7 cellular contexts compared by ENCODE assay signal in the genomic region with DNA sequence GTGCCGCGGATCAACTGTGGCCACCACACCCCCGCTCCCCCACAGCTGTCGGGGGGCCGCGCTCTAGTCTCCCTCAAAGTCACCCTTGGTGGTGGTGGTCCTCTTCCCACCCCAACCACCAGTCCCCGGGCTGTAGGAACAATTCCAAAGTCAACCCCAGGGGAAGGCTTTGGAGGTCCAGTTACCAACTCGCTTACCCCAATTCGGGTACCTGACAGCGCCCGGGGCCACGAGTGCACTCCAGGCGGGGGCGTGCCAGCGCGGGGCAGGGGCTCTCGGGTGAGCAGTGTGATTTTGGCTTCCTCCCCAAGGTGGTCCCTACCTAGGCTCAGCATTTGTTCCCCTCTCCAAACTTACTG. TPM values are rescaled to one million over a fixed set of nuclear protein-coding genes. Genes with fewer than 3 reads are reported as not detected.
DNase-seq lines count a peak whose midpoint lies in the region; ATAC-seq and TF ChIP-seq lines count a peak whose summit lies in the region.

No MANE protein-coding gene starts in this region.

- H2AFZ ChIP-seq in SU-DHL-6 (ENCODE audit: low read depth, low read length, severe bottlenecking) = no peak overlapping the region

- H3K9ac ChIP-seq in SU-DHL-6 (ENCODE audit: low read length) = peak overlapping the region; percentile 36; the same call in 1 of the 2 replicates

- H3K4me3 ChIP-seq in H7 (ENCODE audit: insufficient read depth, low read depth, low read length) (peak overlapping the region; percentile 55), SU-DHL-6 (ENCODE audit: insufficient read depth, low read length, poor library complexity, severe bottlenecking) (peak overlapping the region; percentile 55), cardiac fibroblast (replicated peaks in 1 of 2; ENCODE audit: low read depth in 2 of 2, low read length in 2 of 2) (peak overlapping the region; percentile 47 to 53), muscle layer of duodenum (ENCODE audit: low read depth in 1 of 2, low read length in 2 of 2) (peak overlapping the region; percentile 50 to 68)

- no peaks in the 10 kb centered on the region for H4K20me1 ChIP-seq in SU-DHL-6 (ENCODE audit: low read depth, low read length)

- H3K9me2 ChIP-seq in SU-DHL-6 (replicated peaks; ENCODE audit: insufficient read depth, low read length) = no peaks in the 10 kb centered on the region

- H3K4me2 ChIP-seq in SU-DHL-6 (ENCODE audit: low read depth, low read length, poor library complexity, severe bottlenecking) = peak overlapping the region; percentile 78

- H3K27me3 ChIP-seq in H7 (ENCODE audit: control insufficient read depth, insufficient read depth, low read length) (peaks cover 3% of the 10 kb centered on the region; the same call in 1 of the 2 replicates), SU-DHL-6 (ENCODE audit: low read length) (no peaks in the 10 kb centered on the region), muscle layer of duodenum (ENCODE audit: low read depth, low read length) (no peaks in the 10 kb centered on the region)

- no peaks in the 10 kb centered on the region for H3F3A ChIP-seq in SU-DHL-6 (ENCODE audit: insufficient read depth)

- H3K4me1 ChIP-seq in muscle layer of duodenum (ENCODE audit: control insufficient read depth in 1 of 2, insufficient read depth in 2 of 2, low read length in 2 of 2) = peaks cover 19 to 28% of the 10 kb centered on the region in 2 donors

- TF ChIP-seq CTCF in SU-DHL-6 (IDR thresholded peaks at IDR 0.05; ENCODE audit: insufficient read depth, low read length, poor library complexity, severe bottlenecking) = peak; percentile 50
- TF ChIP-seq CTCF in cardiac fibroblast (IDR thresholded peaks at IDR 0.05; ENCODE audit: low read depth, low read length) = no peak

- H3K27ac ChIP-seq in SU-DHL-6 (ENCODE audit: low read depth, low read length) = no peak overlapping the region
- no peak overlapping the region for H3K27ac ChIP-seq in muscle layer of duodenum (ENCODE audit: low read length)

- H3K9me3 ChIP-seq in SU-DHL-6 (ENCODE audit: insufficient read depth, low read length) (no peaks in the 10 kb centered on the region), muscle layer of duodenum (ENCODE audit: control insufficient read depth in 1 of 2, low read length in 2 of 2) (no peaks in the 10 kb centered on the region)

- H3K79me2 ChIP-seq in SU-DHL-6 (ENCODE audit: insufficient read depth, low read length) = no peaks in the 10 kb centered on the region

- ATAC-seq in GM18907 (IDR thresholded peaks at IDR 0.05; ENCODE audit: unreplicated experiment) (no peak), GM21786 (IDR thresholded peaks at IDR 0.05; ENCODE audit: unreplicated experiment) (no peak), GM21619 (IDR thresholded peaks at IDR 0.05; ENCODE audit: unreplicated experiment) (no peak)

- DNase-seq in H7 = peak; percentile 88
- peak in 1 of 2 donors; percentile 26 for DNase-seq in cardiac fibroblast (ENCODE audit: low read depth in 2 of 2)

- no peaks in the 10 kb centered on the region for H3K36me3 ChIP-seq in H7 (replicated peaks; ENCODE audit: control insufficient read depth, insufficient read depth, low read length)
- no peaks in the 10 kb centered on the region for H3K36me3 ChIP-seq in SU-DHL-6 (ENCODE audit: low read length)
- H3K36me3 ChIP-seq in muscle layer of duodenum (ENCODE audit: control insufficient read depth in 1 of 2, insufficient read depth in 2 of 2, low read length in 2 of 2) = no peaks in the 10 kb centered on the region

RNA-seq across cellular contexts. Expression of gene ZMIZ1, which starts 0.6 kb away (rescaled TPM):
- 20.4 and 27.2 TPM in 2 replicates for total RNA-seq in H7 (2014; rRNA removed; shearing (Covaris generic))
